ENCODE assay signal across 8 cellular contexts in the genomic region with DNA sequence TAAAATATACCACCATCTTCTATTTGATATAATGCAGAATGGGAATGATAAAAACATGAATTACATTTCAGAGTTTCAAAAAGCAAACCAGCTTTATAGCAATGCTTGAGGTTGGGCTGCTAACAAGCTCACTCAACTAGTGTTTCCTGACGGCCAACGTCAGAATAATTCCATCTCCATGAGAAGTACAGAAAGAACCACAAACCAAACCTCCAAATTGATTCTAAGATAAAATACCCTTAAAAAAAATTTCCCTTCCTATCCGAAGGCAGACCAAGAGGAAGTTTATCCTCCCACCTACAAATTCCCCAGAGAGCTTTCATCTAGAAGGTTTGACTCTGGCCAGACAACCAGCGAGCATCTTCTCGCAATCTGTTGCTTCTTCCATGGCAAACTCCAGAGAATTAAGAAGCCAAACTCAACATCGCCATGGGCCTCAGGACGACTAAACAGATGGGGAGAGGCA. TPM values are rescaled to one million over a fixed set of nuclear protein-coding genes. Genes with fewer than 3 reads are reported as not detected.
A peak's percentile ranks its signal among the peaks of the same experiment; 100 is the strongest.
DNase-seq lines count a peak whose midpoint lies in the region; TF ChIP-seq lines count a peak whose summit lies in the region.

A gene (plus strand): TSS at position 271 of the 466 bp plus-strand sequence. CDS start 159 bp downstream, at position 430.

- peaks cover 13% of the 10 kb centered on the region for H3K4me1 ChIP-seq in mucosa of stomach (ENCODE audit: control insufficient read depth, insufficient read depth, low read length)

- POLR2A ChIA-PET in AG04450 (lab: Yijun Ruan, JAX), result no interaction called here

- H3K4me3 ChIP-seq in AG04450 (ENCODE audit: low read depth, low read length) (peak within 1 kb of the TSS; percentile 55), HL-60 (replicated peaks; ENCODE audit: insufficient read depth, low read length) (peak within 1 kb of the TSS; percentile 41), brain microvascular endothelial cell (ENCODE audit: low read depth, low read length) (peak within 1 kb of the TSS; percentile 66), mucosa of stomach (ENCODE audit: low read length) (peak within 1 kb of the TSS; percentile 46)

- H3K27me3 ChIP-seq in AG04450 (ENCODE audit: control insufficient read depth, insufficient read depth, low read length), result peaks cover 32% of the 10 kb centered on the region
- H3K27me3 ChIP-seq in HL-60 (ENCODE audit: insufficient read depth, poor library complexity, severe bottlenecking), result peaks cover 57% of the 10 kb centered on the region
- H3K27me3 ChIP-seq in brain microvascular endothelial cell (replicated peaks), result peaks cover 16% of the 10 kb centered on the region
- H3K27me3 ChIP-seq in mucosa of stomach (ENCODE audit: control insufficient read depth, insufficient read depth, low read length), result peaks cover 30% of the 10 kb centered on the region

- CTCF ChIA-PET in AG04450 (lab: Charles Lee), result no interaction called here

- DNase-seq in AG04450 (ENCODE audit: low read depth, low spot score) (no peak), HL-60 (ENCODE audit: low read depth in 1 of 2, low spot score in 1 of 2) (no peak), brain microvascular endothelial cell (peak; percentile 48), nucleus accumbens (lab: John Stamatoyannopoulos, UW) (no peak), hypothalamus (lab: John Stamatoyannopoulos, UW) (no peak), NCI-H1694 (lab: John Stamatoyannopoulos, UW) (no peak)
- DNase-seq in stimulated activated CD4-positive, alpha-beta T cell treated with anti-CD3 and anti-CD28 coated beads, Interleukin-4, amount 100 ng/mL, for 1 hour, result no peak

- peak within 1 kb of the TSS; percentile 66 for H3K9ac ChIP-seq in mucosa of stomach (ENCODE audit: low read length)

- H3K27ac ChIP-seq in AG04450 (ENCODE audit: low read depth, low read length) (no peak within 1 kb of the TSS), HL-60 (replicated peaks) (no peak within 1 kb of the TSS), brain microvascular endothelial cell (no peak within 1 kb of the TSS)

- H3K9me3 ChIP-seq in AG04450 (ENCODE audit: control insufficient read depth, insufficient read depth, low read length) (peaks cover 3% of the 10 kb centered on the region; the same call in 1 of the 2 replicates), mucosa of stomach (ENCODE audit: control insufficient read depth, low read length) (no peaks in the 10 kb centered on the region)

- H3K36me3 ChIP-seq in brain microvascular endothelial cell (replicated peaks) (no peaks in the 10 kb centered on the region), mucosa of stomach (ENCODE audit: control insufficient read depth, insufficient read depth, low read length) (no peaks in the 10 kb centered on the region)

- TF ChIP-seq CTCF in AG04450 (IDR thresholded peaks at IDR 0.05; ENCODE audit: low read depth, low read length), result no peak
- no peak for TF ChIP-seq CTCF in HL-60 (IDR thresholded peaks at IDR 0.05; ENCODE audit: insufficient read depth, low read length)
- no peak for TF ChIP-seq CTCF in brain microvascular endothelial cell (IDR thresholded peaks at IDR 0.05; ENCODE audit: low read depth, low read length, missing control alignments)

- in situ Hi-C loops in brain microvascular endothelial cell (cut with HindIII; ENCODE audit: low pct_ligation_motif_present, low sequenced_read_pairs), result no loop called here

RNA-seq across cellular contexts. Expression of the gene that starts here (rescaled TPM):
- polyA plus RNA-seq in AG04450 (2011; rRNA removed), result not detected in 2 replicates
- not detected in 2 replicates for polyA minus RNA-seq in AG04450 (2011; rRNA and poly(A)+ RNA removed)
